In the genomic region with DNA sequence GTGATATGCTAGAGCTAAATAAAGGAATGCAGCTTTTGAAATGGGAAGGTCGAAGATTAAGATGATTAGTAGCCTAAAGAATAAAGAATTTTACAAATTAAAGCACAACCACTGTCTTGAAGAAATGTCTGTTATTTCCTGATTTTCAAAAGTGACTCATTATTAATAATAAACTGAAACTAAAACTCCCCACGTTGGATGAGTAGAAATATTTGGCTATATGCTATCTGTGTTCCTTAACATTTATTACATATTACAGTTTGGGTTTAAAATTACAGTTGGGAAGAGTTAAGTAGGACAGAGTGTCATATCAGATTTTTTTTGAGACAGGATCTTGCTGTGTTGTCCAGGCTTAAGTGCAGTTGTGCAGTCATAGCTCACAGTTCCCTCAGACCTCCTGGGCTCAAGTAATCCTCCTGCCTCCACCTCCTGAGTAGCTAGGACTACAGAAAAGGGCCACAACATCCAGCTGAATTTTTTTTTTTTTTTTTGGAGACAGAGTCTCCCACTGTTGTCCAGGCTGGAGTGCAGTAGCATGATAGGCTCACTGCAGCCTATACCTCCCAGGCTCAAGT, we compare ENCODE assay signal across 1 cellular context.
TF ChIP-seq lines count a peak whose summit lies in the region.

No MANE protein-coding gene starts in this region.

TF ChIP-seq in GM23338, 12 proteins besides CTCF, POLR2A, EP300 and RAD21 (continued from another document):
- TF ChIP-seq, protein P1, sequence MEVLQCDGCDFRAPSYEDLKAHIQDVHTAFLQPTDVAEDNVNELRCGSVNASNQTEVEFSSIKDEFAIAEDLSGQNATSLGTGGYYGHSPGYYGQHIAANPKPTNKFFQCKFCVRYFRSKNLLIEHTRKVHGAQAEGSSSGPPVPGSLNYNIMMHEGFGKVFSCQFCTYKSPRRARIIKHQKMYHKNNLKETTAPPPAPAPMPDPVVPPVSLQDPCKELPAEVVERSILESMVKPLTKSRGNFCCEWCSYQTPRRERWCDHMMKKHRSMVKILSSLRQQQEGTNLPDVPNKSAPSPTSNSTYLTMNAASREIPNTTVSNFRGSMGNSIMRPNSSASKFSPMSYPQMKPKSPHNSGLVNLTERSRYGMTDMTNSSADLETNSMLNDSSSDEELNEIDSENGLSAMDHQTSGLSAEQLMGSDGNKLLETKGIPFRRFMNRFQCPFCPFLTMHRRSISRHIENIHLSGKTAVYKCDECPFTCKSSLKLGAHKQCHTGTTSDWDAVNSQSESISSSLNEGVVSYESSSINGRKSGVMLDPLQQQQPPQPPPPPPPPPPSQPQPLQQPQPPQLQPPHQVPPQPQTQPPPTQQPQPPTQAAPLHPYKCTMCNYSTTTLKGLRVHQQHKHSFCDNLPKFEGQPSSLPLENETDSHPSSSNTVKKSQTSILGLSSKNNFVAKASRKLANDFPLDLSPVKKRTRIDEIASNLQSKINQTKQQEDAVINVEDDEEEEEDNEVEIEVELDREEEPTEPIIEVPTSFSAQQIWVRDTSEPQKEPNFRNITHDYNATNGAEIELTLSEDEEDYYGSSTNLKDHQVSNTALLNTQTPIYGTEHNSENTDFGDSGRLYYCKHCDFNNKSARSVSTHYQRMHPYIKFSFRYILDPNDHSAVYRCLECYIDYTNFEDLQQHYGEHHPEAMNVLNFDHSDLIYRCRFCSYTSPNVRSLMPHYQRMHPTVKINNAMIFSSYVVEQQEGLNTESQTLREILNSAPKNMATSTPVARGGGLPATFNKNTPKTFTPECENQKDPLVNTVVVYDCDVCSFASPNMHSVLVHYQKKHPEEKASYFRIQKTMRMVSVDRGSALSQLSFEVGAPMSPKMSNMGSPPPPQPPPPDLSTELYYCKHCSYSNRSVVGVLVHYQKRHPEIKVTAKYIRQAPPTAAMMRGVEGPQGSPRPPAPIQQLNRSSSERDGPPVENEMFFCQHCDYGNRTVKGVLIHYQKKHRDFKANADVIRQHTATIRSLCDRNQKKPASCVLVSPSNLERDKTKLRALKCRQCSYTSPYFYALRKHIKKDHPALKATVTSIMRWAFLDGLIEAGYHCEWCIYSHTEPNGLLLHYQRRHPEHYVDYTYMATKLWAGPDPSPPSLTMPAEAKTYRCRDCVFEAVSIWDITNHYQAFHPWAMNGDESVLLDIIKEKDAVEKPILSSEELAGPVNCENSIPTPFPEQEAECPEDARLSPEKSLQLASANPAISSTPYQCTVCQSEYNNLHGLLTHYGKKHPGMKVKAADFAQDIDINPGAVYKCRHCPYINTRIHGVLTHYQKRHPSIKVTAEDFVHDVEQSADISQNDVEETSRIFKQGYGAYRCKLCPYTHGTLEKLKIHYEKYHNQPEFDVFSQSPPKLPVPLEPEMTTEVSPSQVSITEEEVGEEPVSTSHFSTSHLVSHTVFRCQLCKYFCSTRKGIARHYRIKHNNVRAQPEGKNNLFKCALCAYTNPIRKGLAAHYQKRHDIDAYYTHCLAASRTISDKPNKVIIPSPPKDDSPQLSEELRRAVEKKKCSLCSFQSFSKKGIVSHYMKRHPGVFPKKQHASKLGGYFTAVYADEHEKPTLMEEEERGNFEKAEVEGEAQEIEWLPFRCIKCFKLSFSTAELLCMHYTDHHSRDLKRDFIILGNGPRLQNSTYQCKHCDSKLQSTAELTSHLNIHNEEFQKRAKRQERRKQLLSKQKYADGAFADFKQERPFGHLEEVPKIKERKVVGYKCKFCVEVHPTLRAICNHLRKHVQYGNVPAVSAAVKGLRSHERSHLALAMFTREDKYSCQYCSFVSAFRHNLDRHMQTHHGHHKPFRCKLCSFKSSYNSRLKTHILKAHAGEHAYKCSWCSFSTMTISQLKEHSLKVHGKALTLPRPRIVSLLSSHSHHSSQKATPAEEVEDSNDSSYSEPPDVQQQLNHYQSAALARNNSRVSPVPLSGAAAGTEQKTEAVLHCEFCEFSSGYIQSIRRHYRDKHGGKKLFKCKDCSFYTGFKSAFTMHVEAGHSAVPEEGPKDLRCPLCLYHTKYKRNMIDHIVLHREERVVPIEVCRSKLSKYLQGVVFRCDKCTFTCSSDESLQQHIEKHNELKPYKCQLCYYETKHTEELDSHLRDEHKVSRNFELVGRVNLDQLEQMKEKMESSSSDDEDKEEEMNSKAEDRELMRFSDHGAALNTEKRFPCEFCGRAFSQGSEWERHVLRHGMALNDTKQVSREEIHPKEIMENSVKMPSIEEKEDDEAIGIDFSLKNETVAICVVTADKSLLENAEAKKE (CRISPR knock-in tag; IDR thresholded peaks at IDR 0.05): no peak
- TF ChIP-seq, protein P2, sequence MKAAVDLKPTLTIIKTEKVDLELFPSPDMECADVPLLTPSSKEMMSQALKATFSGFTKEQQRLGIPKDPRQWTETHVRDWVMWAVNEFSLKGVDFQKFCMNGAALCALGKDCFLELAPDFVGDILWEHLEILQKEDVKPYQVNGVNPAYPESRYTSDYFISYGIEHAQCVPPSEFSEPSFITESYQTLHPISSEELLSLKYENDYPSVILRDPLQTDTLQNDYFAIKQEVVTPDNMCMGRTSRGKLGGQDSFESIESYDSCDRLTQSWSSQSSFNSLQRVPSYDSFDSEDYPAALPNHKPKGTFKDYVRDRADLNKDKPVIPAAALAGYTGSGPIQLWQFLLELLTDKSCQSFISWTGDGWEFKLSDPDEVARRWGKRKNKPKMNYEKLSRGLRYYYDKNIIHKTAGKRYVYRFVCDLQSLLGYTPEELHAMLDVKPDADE (IDR thresholded peaks at IDR 0.05): no peak
- no peak for TF ChIP-seq JUNB (IDR thresholded peaks at IDR 0.05; ENCODE audit: unreplicated experiment)
- no peak for TF ChIP-seq ZNF114 (CRISPR knock-in tag; IDR thresholded peaks at IDR 0.05)
- no peak for TF ChIP-seq NANOG (IDR thresholded peaks at IDR 0.05; ENCODE audit: borderline replicate concordance)
- TF ChIP-seq, protein P3, sequence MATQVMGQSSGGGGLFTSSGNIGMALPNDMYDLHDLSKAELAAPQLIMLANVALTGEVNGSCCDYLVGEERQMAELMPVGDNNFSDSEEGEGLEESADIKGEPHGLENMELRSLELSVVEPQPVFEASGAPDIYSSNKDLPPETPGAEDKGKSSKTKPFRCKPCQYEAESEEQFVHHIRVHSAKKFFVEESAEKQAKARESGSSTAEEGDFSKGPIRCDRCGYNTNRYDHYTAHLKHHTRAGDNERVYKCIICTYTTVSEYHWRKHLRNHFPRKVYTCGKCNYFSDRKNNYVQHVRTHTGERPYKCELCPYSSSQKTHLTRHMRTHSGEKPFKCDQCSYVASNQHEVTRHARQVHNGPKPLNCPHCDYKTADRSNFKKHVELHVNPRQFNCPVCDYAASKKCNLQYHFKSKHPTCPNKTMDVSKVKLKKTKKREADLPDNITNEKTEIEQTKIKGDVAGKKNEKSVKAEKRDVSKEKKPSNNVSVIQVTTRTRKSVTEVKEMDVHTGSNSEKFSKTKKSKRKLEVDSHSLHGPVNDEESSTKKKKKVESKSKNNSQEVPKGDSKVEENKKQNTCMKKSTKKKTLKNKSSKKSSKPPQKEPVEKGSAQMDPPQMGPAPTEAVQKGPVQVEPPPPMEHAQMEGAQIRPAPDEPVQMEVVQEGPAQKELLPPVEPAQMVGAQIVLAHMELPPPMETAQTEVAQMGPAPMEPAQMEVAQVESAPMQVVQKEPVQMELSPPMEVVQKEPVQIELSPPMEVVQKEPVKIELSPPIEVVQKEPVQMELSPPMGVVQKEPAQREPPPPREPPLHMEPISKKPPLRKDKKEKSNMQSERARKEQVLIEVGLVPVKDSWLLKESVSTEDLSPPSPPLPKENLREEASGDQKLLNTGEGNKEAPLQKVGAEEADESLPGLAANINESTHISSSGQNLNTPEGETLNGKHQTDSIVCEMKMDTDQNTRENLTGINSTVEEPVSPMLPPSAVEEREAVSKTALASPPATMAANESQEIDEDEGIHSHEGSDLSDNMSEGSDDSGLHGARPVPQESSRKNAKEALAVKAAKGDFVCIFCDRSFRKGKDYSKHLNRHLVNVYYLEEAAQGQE (IDR thresholded peaks at IDR 0.05; ENCODE audit: unreplicated experiment): no peak
- no peak for TF ChIP-seq ZNF331 (CRISPR knock-in tag; IDR thresholded peaks at IDR 0.05; ENCODE audit: low read depth)
- TF ChIP-seq STAT1 (IDR thresholded peaks at IDR 0.05; ENCODE audit: unreplicated experiment): no peak
- no peak for TF ChIP-seq POLR2AphosphoS5 (IDR thresholded peaks at IDR 0.05; ENCODE audit: low read depth)
- no peak for TF ChIP-seq EZH2phosphoT487 (IDR thresholded peaks at IDR 0.05; ENCODE audit: unreplicated experiment)
